25 cellular contexts compared by ENCODE assay signal in genomic region chr17:31299624-31300023, GRCh38.
"Had no signal": no experiment of that assay in that cellular context is flagged by ENCODE, and none has a peak within 500 bp of the region (broad histone marks: within the 10 kb centered on the region; RNA-seq: fewer than 3 reads in every experiment).

No MANE protein-coding gene starts in this region.

- H3K9me3 Mint-ChIP-seq: effector memory CD8-positive, alpha-beta T cell; immature natural killer cell; neural crest cell had no signal

- H3K27ac Mint-ChIP-seq: activated B cell treated with CpG ODN at 0.5 μM for 24 hours; activated CD8-positive, alpha-beta memory T cell treated with anti-CD3 and anti-CD28 coated beads, Interleukin-2, amount 10 ng/mL, durations not matched to agents 7 days and 5 days; activated CD8-positive, alpha-beta T cell treated with anti-CD3 and anti-CD28 coated beads, Interleukin-2, amount 10 ng/mL, durations not matched to agents 7 days and 5 days; activated naive CD4-positive, alpha-beta T cell treated with anti-CD3 and anti-CD28 coated beads for 36 hours; effector memory CD8-positive, alpha-beta T cell; T-helper 2 cell treated with Interferon-gamma antibody and Interleukin-4, amounts not matched to agents 5 μg/mL and 100 μg/mL, for 36 hours had no signal

- DNase-seq: activated B cell treated with CpG ODN at 0.5 μM for 24 hours; activated CD8-positive, alpha-beta memory T cell treated with anti-CD3 and anti-CD28 coated beads, Interleukin-2, amount 10 ng/mL, durations not matched to agents 7 days and 5 days; activated CD8-positive, alpha-beta T cell treated with anti-CD3 and anti-CD28 coated beads, Interleukin-2, amount 10 ng/mL, durations not matched to agents 7 days and 5 days; activated effector memory CD4-positive, alpha-beta T cell treated with anti-CD3 and anti-CD28 coated beads, Interleukin-2, amount 50 U/mL, for 16 hours; activated naive CD4-positive, alpha-beta T cell treated with anti-CD3 and anti-CD28 coated beads for 36 hours; amniotic stem cell; caudate nucleus; cortex of kidney; effector memory CD8-positive, alpha-beta T cell; erythroblast; head of caudate nucleus; hippocampal formation; immature natural killer cell; kidney; midbrain; naive thymus-derived CD4-positive, alpha-beta T cell; nucleus accumbens; psoas muscle; stimulated activated CD4-positive, alpha-beta T cell treated with anti-CD3 and anti-CD28 coated beads, Interleukin-1b, Interleukin-23, amount 100 ng/mL, for 48 hours; stimulated activated CD4-positive, alpha-beta T cell treated with anti-CD3 and anti-CD28 coated beads, Interleukin-4, amount 100 ng/mL, for 4 hours; stimulated activated naive CD4-positive, alpha-beta T cell had no signal

- H3K27me3 Mint-ChIP-seq: activated B cell treated with CpG ODN at 0.5 μM for 24 hours; activated CD8-positive, alpha-beta memory T cell treated with anti-CD3 and anti-CD28 coated beads, Interleukin-2, amount 10 ng/mL, durations not matched to agents 7 days and 5 days; effector memory CD8-positive, alpha-beta T cell; naive thymus-derived CD4-positive, alpha-beta T cell had no signal

- FAIRE-seq: astrocyte, kidney had no signal

- H3K4me3 Mint-ChIP-seq: activated B cell treated with CpG ODN at 0.5 μM for 24 hours; activated CD8-positive, alpha-beta memory T cell treated with anti-CD3 and anti-CD28 coated beads, Interleukin-2, amount 10 ng/mL, durations not matched to agents 7 days and 5 days; activated CD8-positive, alpha-beta T cell treated with anti-CD3 and anti-CD28 coated beads, Interleukin-2, amount 10 ng/mL, durations not matched to agents 7 days and 5 days; activated naive CD4-positive, alpha-beta T cell treated with anti-CD3 and anti-CD28 coated beads for 36 hours; effector memory CD8-positive, alpha-beta T cell; immature natural killer cell; neural crest cell; T-helper 2 cell treated with Interferon-gamma antibody and Interleukin-4, amounts not matched to agents 5 μg/mL and 100 μg/mL, for 36 hours had no signal

- ATAC-seq: activated CD8-positive, alpha-beta memory T cell treated with anti-CD3 and anti-CD28 coated beads, Interleukin-2, amount 10 ng/mL, durations not matched to agents 7 days and 5 days; activated CD8-positive, alpha-beta T cell treated with anti-CD3 and anti-CD28 coated beads, Interleukin-2, amount 10 ng/mL, durations not matched to agents 7 days and 5 days; effector memory CD8-positive, alpha-beta T cell; gastroesophageal sphincter; naive thymus-derived CD4-positive, alpha-beta T cell; psoas muscle had no signal
